In the genomic region with DNA sequence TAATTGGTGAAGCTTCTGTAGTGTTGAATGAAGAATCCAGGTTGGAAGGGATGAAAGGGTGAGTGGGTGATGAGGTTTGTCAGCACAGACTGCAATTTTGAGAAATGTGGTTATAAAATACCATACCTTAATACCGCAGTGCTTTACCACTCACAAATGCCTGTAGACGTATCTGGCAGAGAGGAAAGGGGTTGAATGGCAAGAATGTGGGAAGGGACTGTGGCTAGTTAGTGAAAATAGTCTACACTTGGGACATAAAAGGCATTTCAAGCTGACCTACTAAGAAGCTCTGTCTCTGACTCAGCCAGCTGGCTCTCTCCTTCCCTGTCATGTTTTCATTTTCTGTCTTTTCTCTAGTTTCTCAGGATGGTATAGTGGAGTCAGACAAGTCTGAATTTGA, we compare ENCODE assay signal across 19 cellular contexts. TPM values are rescaled to one million over a fixed set of nuclear protein-coding genes. Genes with fewer than 3 reads are reported as not detected.
DNase-seq lines count a peak whose midpoint lies in the region; ATAC-seq and TF ChIP-seq lines count a peak whose summit lies in the region.
"Had no signal": no experiment of that assay in that cellular context is flagged by ENCODE, and none has a peak within 500 bp of the region (broad histone marks: within the 10 kb centered on the region; RNA-seq: fewer than 3 reads in every experiment).

No MANE protein-coding gene starts in this region.

- no peaks in the 10 kb centered on the region for H3K36me3 Mint-ChIP-seq in endothelial cell (ENCODE audit: low read depth, unreplicated experiment)

- ATAC-seq in GM18861 (IDR thresholded peaks at IDR 0.05; ENCODE audit: unreplicated experiment), result no peak
- ATAC-seq: body of pancreas had no signal

- peaks cover 24% of the 10 kb centered on the region for H3K4me1 Mint-ChIP-seq in endothelial cell (ENCODE audit: unreplicated experiment)
- H3K4me1 Mint-ChIP-seq: activated B cell treated with CpG ODN at 0.5 μM for 24 hours had no signal

- peak overlapping the region; percentile 62 for H3K27ac Mint-ChIP-seq in endothelial cell (ENCODE audit: unreplicated experiment)
- H3K27ac Mint-ChIP-seq: activated B cell treated with CpG ODN at 0.5 μM for 24 hours; activated T-helper 2 cell treated with anti-CD3 and anti-CD28 coated beads, Interferon-gamma antibody, Interleukin-2, Interleukin-4, amounts not matched to agents 10 μg/mL and 5 μg/mL and 100 μg/mL, durations not matched to agents 14 hours and 24 hours and 36 hours had no signal

- H3K27me3 Mint-ChIP-seq in endothelial cell (ENCODE audit: unreplicated experiment), result peaks cover 5% of the 10 kb centered on the region

- H3K9me3 Mint-ChIP-seq in endothelial cell (ENCODE audit: unreplicated experiment), result no peaks in the 10 kb centered on the region
- H3K9me3 Mint-ChIP-seq: activated B cell treated with CpG ODN at 0.5 μM for 24 hours; activated T-helper 2 cell treated with anti-CD3 and anti-CD28 coated beads, Interferon-gamma antibody, Interleukin-2, Interleukin-4, amounts not matched to agents 10 μg/mL and 5 μg/mL and 100 μg/mL, durations not matched to agents 14 hours and 24 hours and 36 hours had no signal

- no peak overlapping the region for H3K4me3 ChIP-seq in retinal pigment epithelial cell (ENCODE audit: low read length)
- H3K4me3 ChIP-seq: BLaER1 treated with 17β-estradiol and CSF1 and Interleukin-3, amounts not matched to agents 10 nM and 100 nM; body of pancreas; dorsolateral prefrontal cortex had no signal

- no peak overlapping the region for H3K4me3 Mint-ChIP-seq in endothelial cell (ENCODE audit: unreplicated experiment)
- H3K4me3 Mint-ChIP-seq: activated B cell treated with CpG ODN at 0.5 μM for 24 hours had no signal

- TF ChIP-seq CTCF in endothelial cell (IDR thresholded peaks at IDR 0.05; ENCODE audit: unreplicated experiment) (no peak), retinal pigment epithelial cell (conservative IDR thresholded peaks at IDR 0.05; ENCODE audit: low read depth, low read length) (no peak)

- DNase-seq in EH (ENCODE audit: low read depth), result peak; percentile 94
- peak; percentile 75 for DNase-seq in RPMI7951 (ENCODE audit: low read depth)
- no peak for DNase-seq in endothelial cell (ENCODE audit: low spot score)
- DNase-seq in retinal pigment epithelial cell (ENCODE audit: low read depth), result peak; percentile 42
- DNase-seq in UCSD-AML1 (lab: John Stamatoyannopoulos, UW; ENCODE audit: unreplicated experiment), result no peak
- DNase-seq in NCI-H1417 treated with DMSO at 0.1 percent for 48 hours (lab: John Stamatoyannopoulos, UW), result no peak
- DNase-seq in stimulated activated CD4-positive, alpha-beta T cell treated with anti-CD3 and anti-CD28 coated beads, Interleukin-2, amount 100 ng/mL, for 48 hours, result no peak
- DNase-seq: activated B cell treated with CpG ODN at 0.5 μM for 24 hours, body of pancreas, DMS 273 treated with DMSO at 0.1 percent for 48 hours, dorsolateral prefrontal cortex, MM.1S, NCI-H2029 treated with DMSO at 0.1 percent for 48 hours, NCI-H526 had no signal

RNA-seq across cellular contexts. Expression of a gene that starts 25.1 kb away (rescaled TPM):
- 59.0 and 67.0 TPM in 2 replicates for total RNA-seq in RPMI7951 (2014; rRNA removed; shearing (Covaris generic))
- total RNA-seq in endothelial cell (ENCODE audit: unreplicated experiment), result not detected
- total RNA-seq: activated B cell treated with CpG ODN at 0.5 μM for 24 hours; activated T-helper 2 cell treated with anti-CD3 and anti-CD28 coated beads, Interferon-gamma antibody, Interleukin-2, Interleukin-4, amounts not matched to agents 10 μg/mL and 5 μg/mL and 100 μg/mL, durations not matched to agents 14 hours and 24 hours and 36 hours; H1; HT-29 had no signal

RNA-seq across cellular contexts. Expression of a gene that starts 50.7 kb away (rescaled TPM):
- 25.9 and 26.4 TPM in 2 replicates for total RNA-seq in RPMI7951 (2014; rRNA removed; shearing (Covaris generic))
- 43.1 TPM for total RNA-seq in endothelial cell (ENCODE audit: unreplicated experiment)

Comparison
In these comparisons a context has a peak if more than half of its experiments do, and no peak if none do; other contexts are left out.
1. DNase-seq: peak in EH (single experiment), RPMI7951 (single experiment) and retinal pigment epithelial cell (single experiment); none in endothelial cell (single experiment), UCSD-AML1 (single experiment), NCI-H1417 treated with DMSO at 0.1 percent for 48 hours (single experiment) and stimulated activated CD4-positive, alpha-beta T cell treated with anti-CD3 and anti-CD28 coated beads, Interleukin-2, amount 100 ng/mL, for 48 hours (0 of 2).
2. RNA of a gene that starts 25.1 kb away (total RNA-seq): 59.0 to 67.0 TPM in RPMI7951; not detected in endothelial cell (single experiment); every median in the first group is over 10 times any median in the second.